ENCODE assay signal across 10 cellular contexts in the genomic region with DNA sequence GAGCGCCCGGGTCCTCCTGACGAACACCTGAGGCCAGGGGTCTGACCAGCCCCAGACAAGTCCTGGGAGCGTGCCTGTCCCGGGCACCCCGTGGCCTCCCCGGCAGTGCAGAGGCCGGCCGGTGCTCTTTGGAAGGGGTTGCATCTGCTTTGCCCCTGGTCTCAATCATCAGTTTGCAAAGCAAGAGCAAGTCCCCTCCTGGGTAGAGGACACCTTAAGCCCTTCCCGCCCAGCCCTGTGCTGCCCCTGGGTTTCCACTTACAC. TPM values are rescaled to one million over a fixed set of nuclear protein-coding genes. Genes with fewer than 3 reads are reported as not detected.
"Had no signal": no experiment of that assay in that cellular context is flagged by ENCODE, and none has a peak within 500 bp of the region (broad histone marks: within the 10 kb centered on the region; RNA-seq: fewer than 3 reads in every experiment).

No MANE protein-coding gene starts in this region.

- H3K27me3 Mint-ChIP-seq: IgD-negative memory B cell had no signal

- H3K4me1 ChIP-seq: HAP-1 had no signal

- H3K4me3 ChIP-seq: GM23248, HAP-1 had no signal

- H3K4me1 Mint-ChIP-seq: IgD-negative memory B cell had no signal

- ATAC-seq: HCT116 had no signal

- H3K9me3 Mint-ChIP-seq: HFFc6, IgD-negative memory B cell had no signal

- H3K27ac ChIP-seq: GM23248 had no signal

- H3K9me3 ChIP-seq: HAP-1 had no signal

- H3K4me3 Mint-ChIP-seq: HFFc6, IgD-negative memory B cell had no signal

- H3K27ac Mint-ChIP-seq: HFFc6, IgD-negative memory B cell had no signal

- DNase-seq: GM23248, GOT3, H7, HFFc6, KBM-7 had no signal

RNA-seq across cellular contexts. Expression of a gene that starts 44.3 kb away (rescaled TPM):
- total RNA-seq: GM23248, H4, HFFc6, HT-29 had no signal
